22 cellular contexts compared by ENCODE assay signal in genomic region chr6:162337412-162337811, GRCh38.
DNase-seq lines count a peak whose midpoint lies in the region; ATAC-seq and TF ChIP-seq lines count a peak whose summit lies in the region.
"Had no signal": no experiment of that assay in that cellular context is flagged by ENCODE, and none has a peak within 500 bp of the region (broad histone marks: within the 10 kb centered on the region; RNA-seq: fewer than 3 reads in every experiment).

No MANE protein-coding gene starts in this region.

- H3K27me3 ChIP-seq in heart left ventricle (no peaks in the 10 kb centered on the region), osteoblast (ENCODE audit: insufficient read depth, low read length) (no peaks in the 10 kb centered on the region), tibial artery (no peaks in the 10 kb centered on the region)
- H3K27me3 ChIP-seq: BE2C; BLaER1 treated with 17β-estradiol and CSF1 and Interleukin-3, amounts not matched to agents 10 nM and 100 nM had no signal

- ATAC-seq in heart left ventricle = peak; percentile 48 to 81 (median 53)
- no peak for ATAC-seq in Right ventricle myocardium inferior
- ATAC-seq: A549, GM12878 had no signal

- H3K9me3 ChIP-seq in heart left ventricle (peaks cover 0 to 9% (median 0%) of the 10 kb centered on the region in 12 donors), osteoblast (ENCODE audit: low read depth, low read length) (peaks cover 4% of the 10 kb centered on the region), tibial artery (peaks cover 0 to 5% (median 0%) of the 10 kb centered on the region in 3 donors)
- H3K9me3 ChIP-seq: A549, BE2C had no signal

- H2AFZ ChIP-seq in osteoblast (ENCODE audit: low read length) = no peak overlapping the region
- H2AFZ ChIP-seq: GM23248 had no signal

- intact Hi-C loops in heart left ventricle (cut with DNase I) (no loop called here), Right ventricle myocardium inferior (cut with DNase I) (no loop called here), tibial artery (cut with DNase I; ENCODE audit: low total_unique reads) (no loop called here)

- WGBS in heart left ventricle, 4 donors = 52 to 54% (median 53%) methylated on average over 6 of the region's 6 CpGs

- no peak overlapping the region for H3K4me2 ChIP-seq in osteoblast (ENCODE audit: insufficient read depth, low read length)
- H3K4me2 ChIP-seq: A549; BLaER1 treated with 17β-estradiol and CSF1 and Interleukin-3, amounts not matched to agents 10 nM and 100 nM had no signal

- DNase-seq in heart left ventricle (no peak), Right ventricle myocardium inferior (ENCODE audit: missing footprints) (no peak), NCI-H146 treated with DMSO at 0.1 percent for 48 hours (lab: John Stamatoyannopoulos, UW; ENCODE audit: unreplicated experiment) (peak; percentile 73), osteoblast (ENCODE audit: insufficient read length, low spot score, missing footprints) (peak; percentile 34), tibial artery (no peak), NCI-H128 (lab: John Stamatoyannopoulos, UW; ENCODE audit: unreplicated experiment) (no peak)
- DNase-seq: 8988T; ACHN; AML-193; BE2C; CD4-positive, alpha-beta T cell; CD8-positive, alpha-beta memory T cell; DMS 273 treated with DMSO at 0.1 percent for 48 hours; DMS79; EL; GDM1; GM23248; H7; HCEC 1CT had no signal

- TF ChIP-seq CTCF in heart left ventricle (IDR thresholded peaks at IDR 0.05) (no peak), osteoblast (IDR thresholded peaks at IDR 0.05; ENCODE audit: extremely low read depth, low read depth, low read length) (no peak), tibial artery (IDR thresholded peaks at IDR 0.05) (no peak)

- no peak overlapping the region for H3K4me3 ChIP-seq in heart left ventricle
- H3K4me3 ChIP-seq in osteoblast (ENCODE audit: insufficient read depth, low read length) = no peak overlapping the region
- no peak overlapping the region for H3K4me3 ChIP-seq in tibial artery
- H3K4me3 ChIP-seq: A549; BLaER1 treated with 17β-estradiol and CSF1 and Interleukin-3, amounts not matched to agents 10 nM and 100 nM; GM12878; GM23248 had no signal

- no peaks in the 10 kb centered on the region for H4K20me1 ChIP-seq in osteoblast (ENCODE audit: insufficient read depth, low read length)
- H4K20me1 ChIP-seq: BLaER1 treated with 17β-estradiol and CSF1 and Interleukin-3, amounts not matched to agents 10 nM and 100 nM had no signal

- no peak for TF ChIP-seq POLR2A in heart left ventricle (IDR thresholded peaks at IDR 0.05)

- peaks cover 0 to 11% (median 0%) of the 10 kb centered on the region in 12 donors for H3K4me1 ChIP-seq in heart left ventricle
- no peaks in the 10 kb centered on the region for H3K4me1 ChIP-seq in osteoblast (ENCODE audit: insufficient read depth, low read length)
- no peaks in the 10 kb centered on the region for H3K4me1 ChIP-seq in tibial artery
- H3K4me1 ChIP-seq: A549; BE2C; BLaER1 treated with 17β-estradiol and CSF1 and Interleukin-3, amounts not matched to agents 10 nM and 100 nM had no signal

- H3K27ac ChIP-seq in heart left ventricle (no peak overlapping the region), osteoblast (ENCODE audit: low read depth, low read length) (no peak overlapping the region), tibial artery (no peak overlapping the region)
- H3K27ac ChIP-seq: A549; BLaER1 treated with 17β-estradiol and CSF1 and Interleukin-3, amounts not matched to agents 10 nM and 100 nM; GM23248 had no signal

- no peaks in the 10 kb centered on the region for H3K79me2 ChIP-seq in osteoblast (ENCODE audit: insufficient read depth, low read length)

- H3K36me3 ChIP-seq in heart left ventricle (no peaks in the 10 kb centered on the region), osteoblast (ENCODE audit: insufficient read depth, low read length) (no peaks in the 10 kb centered on the region), tibial artery (no peaks in the 10 kb centered on the region)
- H3K36me3 ChIP-seq: BE2C; BLaER1 treated with 17β-estradiol and CSF1 and Interleukin-3, amounts not matched to agents 10 nM and 100 nM had no signal

Comparison
In these comparisons a context has a peak if more than half of its experiments do, and no peak if none do; other contexts are left out.
1. DNase-seq: peak in NCI-H146 treated with DMSO at 0.1 percent for 48 hours (single experiment) and osteoblast (single experiment); none in heart left ventricle (0 of 5), Right ventricle myocardium inferior (single experiment), tibial artery (0 of 2) and NCI-H128 (single experiment).